ENCODE assay signal across 1 cellular context in the genomic region with DNA sequence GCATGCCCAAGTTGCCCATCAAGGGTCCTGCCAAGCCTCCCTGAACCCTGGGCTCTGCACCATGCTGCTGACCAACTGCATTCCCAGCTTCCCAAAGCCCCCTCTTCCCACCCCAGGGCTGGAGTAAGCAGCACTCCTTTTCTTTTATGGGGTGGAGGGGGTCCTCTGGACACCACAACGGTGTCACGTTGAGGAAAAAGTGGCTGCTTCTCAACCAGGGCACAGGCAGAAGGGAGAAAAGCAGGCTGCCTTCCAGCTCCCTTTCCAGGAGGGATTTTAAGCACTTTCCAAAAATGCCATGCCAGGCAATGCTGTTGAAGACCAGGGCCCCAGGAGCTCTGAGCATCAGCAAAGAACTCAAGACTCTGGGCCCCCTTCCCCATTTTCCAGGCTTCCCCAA.
TF ChIP-seq lines count a peak whose summit lies in the region.

No MANE protein-coding gene starts in this region.

TF ChIP-seq in H1, 55 proteins besides CTCF, POLR2A, EP300 and RAD21 (continued from another document):
- no peak for TF ChIP-seq TCF12 (IDR thresholded peaks at IDR 0.05; ENCODE audit: low read depth, low read length)
- no peak for TF ChIP-seq CHD2 (IDR thresholded peaks at IDR 0.05; ENCODE audit: low read length)
TF ChIP-seq in H1: peak in this region for 0.
